In genomic region chr7:45973725-45974532, GRCh38 we compare ENCODE assay signal across 1 cellular context.
A peak's percentile ranks its signal among the peaks of the same experiment; 100 is the strongest.
TF ChIP-seq lines count a peak whose summit lies in the region.

No MANE protein-coding gene starts in this region.

TF ChIP-seq in HepG2, 621 proteins besides CTCF, POLR2A, EP300 and RAD21 (continued from another document):
- TF ChIP-seq, protein P1, sequence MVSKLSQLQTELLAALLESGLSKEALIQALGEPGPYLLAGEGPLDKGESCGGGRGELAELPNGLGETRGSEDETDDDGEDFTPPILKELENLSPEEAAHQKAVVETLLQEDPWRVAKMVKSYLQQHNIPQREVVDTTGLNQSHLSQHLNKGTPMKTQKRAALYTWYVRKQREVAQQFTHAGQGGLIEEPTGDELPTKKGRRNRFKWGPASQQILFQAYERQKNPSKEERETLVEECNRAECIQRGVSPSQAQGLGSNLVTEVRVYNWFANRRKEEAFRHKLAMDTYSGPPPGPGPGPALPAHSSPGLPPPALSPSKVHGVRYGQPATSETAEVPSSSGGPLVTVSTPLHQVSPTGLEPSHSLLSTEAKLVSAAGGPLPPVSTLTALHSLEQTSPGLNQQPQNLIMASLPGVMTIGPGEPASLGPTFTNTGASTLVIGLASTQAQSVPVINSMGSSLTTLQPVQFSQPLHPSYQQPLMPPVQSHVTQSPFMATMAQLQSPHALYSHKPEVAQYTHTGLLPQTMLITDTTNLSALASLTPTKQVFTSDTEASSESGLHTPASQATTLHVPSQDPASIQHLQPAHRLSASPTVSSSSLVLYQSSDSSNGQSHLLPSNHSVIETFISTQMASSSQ (IDR thresholded peaks at IDR 0.05; ENCODE audit: low read depth), result peak; percentile 60
- TF ChIP-seq, protein P1 (CRISPR knock-in tag; IDR thresholded peaks at IDR 0.05; ENCODE audit: borderline replicate concordance), result peak; percentile 81; the same call in 1 of the 2 replicates
- TF ChIP-seq PCBP1 (IDR thresholded peaks at IDR 0.05; ENCODE audit: borderline replicate concordance, low read depth, low read length) (no peak), ZNF746 (CRISPR knock-in tag; IDR thresholded peaks at IDR 0.05) (peak; percentile 89), NFKB2 (CRISPR knock-in tag; IDR thresholded peaks at IDR 0.05; ENCODE audit: borderline replicate concordance) (peak; percentile 41; the same call in 1 of the 2 replicates), CCDC6 (CRISPR knock-in tag; IDR thresholded peaks at IDR 0.05) (peak; percentile 22; the same call in 1 of the 2 replicates), GATAD2A (CRISPR knock-in tag; IDR thresholded peaks at IDR 0.05) (peak; percentile 91), RNF2 (conservative IDR thresholded peaks at IDR 0.05; ENCODE audit: low read depth) (no peak), PHF21A (CRISPR knock-in tag; IDR thresholded peaks at IDR 0.05) (peak; percentile 54), CEBPG (CRISPR knock-in tag; IDR thresholded peaks at IDR 0.05) (peak; percentile 65), ZFP36 (IDR thresholded peaks at IDR 0.05; ENCODE audit: borderline replicate concordance, low read depth, low read length, partially characterized antibody) (no peak), MEF2D (CRISPR knock-in tag; IDR thresholded peaks at IDR 0.05) (peak; percentile 77), ZNF460 (CRISPR knock-in tag; IDR thresholded peaks at IDR 0.05; ENCODE audit: borderline replicate concordance) (peak; percentile 32; the same call in 1 of the 2 replicates), KDM3A (CRISPR knock-in tag; IDR thresholded peaks at IDR 0.05; ENCODE audit: low read depth) (peak; percentile 46; the same call in 1 of the 2 replicates), NFE2 (CRISPR knock-in tag; IDR thresholded peaks at IDR 0.05) (no peak), AHDC1 (CRISPR knock-in tag; IDR thresholded peaks at IDR 0.05; ENCODE audit: borderline replicate concordance) (peak; percentile 91), HNRNPL (IDR thresholded peaks at IDR 0.05; ENCODE audit: low read depth, low read length) (peak; percentile 87), ZFP37 (CRISPR knock-in tag; IDR thresholded peaks at IDR 0.05; ENCODE audit: borderline replicate concordance) (peak; percentile 65; the same call in 1 of the 2 replicates), TEAD2 (CRISPR knock-in tag; IDR thresholded peaks at IDR 0.05) (0 out of 2 replicates have a peak, but pooled peaks have one; percentile 31), ZNF644 (CRISPR knock-in tag; IDR thresholded peaks at IDR 0.05; ENCODE audit: low read depth) (peak; percentile 18; the same call in 1 of the 2 replicates), GABPA (IDR thresholded peaks at IDR 0.05; ENCODE audit: low read depth, low read length) (no peak), GABPA (CRISPR knock-in tag; IDR thresholded peaks at IDR 0.05; ENCODE audit: low read depth) (peak; percentile 53; the same call in 1 of the 2 replicates), MAZ (IDR thresholded peaks at IDR 0.05; ENCODE audit: borderline replicate concordance, low read depth, low read length) (no peak), MAZ (CRISPR knock-in tag; IDR thresholded peaks at IDR 0.05; ENCODE audit: low read depth) (0 out of 2 replicates have a peak, but pooled peaks have one; percentile 35), ZNF430 (CRISPR knock-in tag; IDR thresholded peaks at IDR 0.05) (0 out of 2 replicates have a peak, but pooled peaks have one; percentile 64), CHD4 (IDR thresholded peaks at IDR 0.05; ENCODE audit: borderline replicate concordance, low read length) (peak; percentile 67; the same call in 1 of the 2 replicates), CENPT (CRISPR knock-in tag; IDR thresholded peaks at IDR 0.05; ENCODE audit: low read depth) (no peak), GABPB1 (CRISPR knock-in tag; IDR thresholded peaks at IDR 0.05) (peak; percentile 70)
TF ChIP-seq in HepG2: peak in this region for 185.
